8 cellular contexts compared by ENCODE assay signal in genomic region chr7:105224884-105225651, GRCh38.
DNase-seq lines count a peak whose midpoint lies in the region; ATAC-seq and TF ChIP-seq lines count a peak whose summit lies in the region.

No MANE protein-coding gene starts in this region.

- DNase-seq in NCI-H2171 treated with DMSO at 0.1 percent for 48 hours (lab: John Stamatoyannopoulos, UW) (peak; percentile 24), NCI-H2171 (lab: John Stamatoyannopoulos, UW) (no peak), left lung (no peak), NCI-H1105 treated with DMSO at 0.1 percent for 48 hours (lab: John Stamatoyannopoulos, UW) (no peak), NCI-H524 treated with DMSO at 0.1 percent for 48 hours (lab: John Stamatoyannopoulos, UW) (no peak)
- DNase-seq in activated CD8-positive, alpha-beta T cell treated with anti-CD3 and anti-CD28 coated beads for 36 hours = peak; percentile 13

- intact Hi-C loops in activated CD8-positive, alpha-beta T cell treated with anti-CD3 and anti-CD28 coated beads for 36 hours (cut with micrococcal nuclease) = no loop called here
- intact Hi-C loops in left lung (cut with DNase I) = no loop called here

- no peak for TF ChIP-seq CTCF in activated CD8-positive, alpha-beta T cell treated with anti-CD3 and anti-CD28 coated beads for 36 hours (IDR thresholded peaks at IDR 0.05)
- no peak for TF ChIP-seq CTCF in left lung (IDR thresholded peaks at IDR 0.05)

- H3K9me3 Mint-ChIP-seq in IgD-negative memory B cell = peaks cover 0 to 11% (median 0%) of the 10 kb centered on the region in 3 donors
- no peaks in the 10 kb centered on the region for H3K9me3 Mint-ChIP-seq in activated CD8-positive, alpha-beta T cell treated with anti-CD3 and anti-CD28 coated beads for 36 hours

- no peaks in the 10 kb centered on the region for H3K27me3 ChIP-seq in left lung

- peaks cover 0 to 5% of the 10 kb centered on the region in 2 donors for H3K36me3 ChIP-seq in left lung

- peaks cover 20 to 30% (median 21%) of the 10 kb centered on the region in 3 donors for H3K4me1 Mint-ChIP-seq in IgD-negative memory B cell
- H3K4me1 Mint-ChIP-seq in activated CD8-positive, alpha-beta T cell treated with anti-CD3 and anti-CD28 coated beads for 36 hours (ENCODE audit: low read depth) = peaks cover 29% of the 10 kb centered on the region

- H3K27ac ChIP-seq in left lung = peak overlapping the region in 1 of 2 donors; percentile 34

- CTCF ChIA-PET in activated CD8-positive, alpha-beta T cell treated with anti-CD3 and anti-CD28 coated beads for 36 hours (lab: Charles Lee) = interaction anchor here (0.6 to 1.5 kb wide), 2 partner anchors 43 to 58 kb away, joined by 3 to 4 read pairs; no protein-coding TSS in a partner anchor

- peaks cover 9% of the 10 kb centered on the region for H3K36me3 Mint-ChIP-seq in IgD-negative memory B cell
- H3K36me3 Mint-ChIP-seq in activated CD8-positive, alpha-beta T cell treated with anti-CD3 and anti-CD28 coated beads for 36 hours (ENCODE audit: low read depth) = peaks cover 9% of the 10 kb centered on the region

- peak; percentile 76 for ATAC-seq in GM21528 (IDR thresholded peaks at IDR 0.05; ENCODE audit: low FRiP score, unreplicated experiment)
- peak; percentile 61 for ATAC-seq in activated CD8-positive, alpha-beta T cell treated with anti-CD3 and anti-CD28 coated beads for 36 hours
- peak; percentile 88 for ATAC-seq in left lung

- POLR2A ChIA-PET in activated CD8-positive, alpha-beta T cell treated with anti-CD3 and anti-CD28 coated beads for 36 hours (lab: Charles Lee) = interaction anchor here (0.8 kb wide), 1 partner anchor 17 kb away, joined by 3 read pairs; no protein-coding TSS in a partner anchor

- peaks cover 0 to 5% of the 10 kb centered on the region in 2 donors for H3K9me3 ChIP-seq in left lung

- peak overlapping the region; percentile 5 to 78 (median 23) for H3K27ac Mint-ChIP-seq in IgD-negative memory B cell
- no peak overlapping the region for H3K27ac Mint-ChIP-seq in activated CD8-positive, alpha-beta T cell treated with anti-CD3 and anti-CD28 coated beads for 36 hours

- no peaks in the 10 kb centered on the region for H3K27me3 Mint-ChIP-seq in IgD-negative memory B cell
- H3K27me3 Mint-ChIP-seq in activated CD8-positive, alpha-beta T cell treated with anti-CD3 and anti-CD28 coated beads for 36 hours = no peaks in the 10 kb centered on the region

- H3K4me3 ChIP-seq in left lung = no peak overlapping the region

- peaks cover 0 to 10% of the 10 kb centered on the region in 2 donors for H3K4me1 ChIP-seq in left lung

- H3K4me3 Mint-ChIP-seq in IgD-negative memory B cell = peak overlapping the region in 2 of 4 donors; percentile 42 to 52
- H3K4me3 Mint-ChIP-seq in activated CD8-positive, alpha-beta T cell treated with anti-CD3 and anti-CD28 coated beads for 36 hours = no peak overlapping the region

Comparison
In these comparisons a context has a peak if more than half of its experiments do, and no peak if none do; other contexts are left out.
1. DNase-seq: peak in NCI-H2171 treated with DMSO at 0.1 percent for 48 hours (single experiment) and activated CD8-positive, alpha-beta T cell treated with anti-CD3 and anti-CD28 coated beads for 36 hours (single experiment); none in NCI-H2171 (single experiment), left lung (0 of 2), NCI-H1105 treated with DMSO at 0.1 percent for 48 hours (single experiment) and NCI-H524 treated with DMSO at 0.1 percent for 48 hours (single experiment).
2. Peak in every context shown above with its lines, with median percentiles within 50 percentile points of each other: ATAC-seq.